Comparison of ENCODE assay signal across 8 cellular contexts in genomic region chr19:1354496-1355257, GRCh38. TPM values are rescaled to one million over a fixed set of nuclear protein-coding genes. Genes with fewer than 3 reads are reported as not detected.
A peak's percentile ranks its signal among the peaks of the same experiment; 100 is the strongest.
DNase-seq lines count a peak whose midpoint lies in the region; ATAC-seq and TF ChIP-seq lines count a peak whose summit lies in the region.

No MANE protein-coding gene starts in this region.

- H4K91ac ChIP-seq in IMR-90 (ENCODE audit: insufficient read depth, low read depth, low read length) = peak overlapping the region; percentile 57

- H2BK15ac ChIP-seq in IMR-90 (ENCODE audit: low read depth, low read length) = no peak overlapping the region

- peak overlapping the region; percentile 81; the same call in 1 of the 2 replicates for H3K56ac ChIP-seq in IMR-90 (ENCODE audit: extremely low read depth, insufficient read depth, low read length)

- peak overlapping the region; percentile 1; the same call in 1 of the 2 replicates for H3K18ac ChIP-seq in IMR-90 (ENCODE audit: low read depth, low read length)

- H3K4ac ChIP-seq in IMR-90 (ENCODE audit: low read depth, low read length) = peak overlapping the region; percentile 86

- POLR2A ChIA-PET in IMR-90 (lab: Charles Lee; ENCODE audit: unreplicated experiment) = no interaction called here

- H3K14ac ChIP-seq in IMR-90 (replicated peaks; ENCODE audit: low read depth, low read length) = peak overlapping the region; percentile 92

- CTCF ChIA-PET in IMR-90 (lab: Yijun Ruan, JAX) = no interaction called here

- 0% methylated on average over 35 of the region's 101 CpGs; no CpG with 5 or more reads in 1 of the 2 experiments for WGBS in IMR-90 (ENCODE audit: extremely low coverage in 2 of 2, insufficient read length in 1 of 2), 2 experiments

- H3K9me1 ChIP-seq in IMR-90 (ENCODE audit: insufficient read depth, low read length) = peaks cover 4% of the 10 kb centered on the region

- H3K4me3 ChIP-seq in IMR-90 (ENCODE audit: insufficient read depth, low read depth, low read length) (peak overlapping the region; percentile 80), muscle layer of duodenum (ENCODE audit: low read depth in 1 of 2, low read length in 2 of 2) (peak overlapping the region; percentile 66 to 88)

- TF ChIP-seq CTCF in IMR-90 (conservative IDR thresholded peaks at IDR 0.05; ENCODE audit: low read depth, low read length) = no peak

- peak overlapping the region; percentile 31 for H4K5ac ChIP-seq in IMR-90 (ENCODE audit: low read depth, low read length)

- ATAC-seq in GM21526 (IDR thresholded peaks at IDR 0.05; ENCODE audit: low FRiP score, unreplicated experiment) (peak; percentile 61), IMR-90 (ENCODE audit: low read depth) (peak; percentile 99), esophagus mucosa (peak; percentile 99)

- H3K4me3 Mint-ChIP-seq in activated T-cell treated with anti-CD3 and anti-CD28 coated beads, Interleukin-2, amount 50 U/mL, for 24 hours = peak overlapping the region; percentile 89

- H2BK20ac ChIP-seq in IMR-90 (ENCODE audit: low read depth, low read length) = no peak overlapping the region

- intact Hi-C loops in IMR-90 (cut with micrococcal nuclease) = no loop called here

- peak overlapping the region; percentile 75; the same call in 1 of the 2 replicates for H2AK5ac ChIP-seq in IMR-90 (ENCODE audit: low read depth, low read length)

- H2BK120ac ChIP-seq in IMR-90 (ENCODE audit: low read depth, low read length) = peak overlapping the region; percentile 37; the same call in 1 of the 2 replicates

- no TSS peak for BruUV-seq in IMR-90 (replicated peaks; lab: Mats Ljungman, UMichigan)

- H3K27ac ChIP-seq in IMR-90 (ENCODE audit: insufficient read depth, low read length) (peak overlapping the region; percentile 81), muscle layer of duodenum (ENCODE audit: low read length) (peak overlapping the region; percentile 84)

- DNase-seq in DMS 273 (lab: John Stamatoyannopoulos, UW; ENCODE audit: unreplicated experiment) (peak; percentile 97), IMR-90 (peak; percentile 80), OCI-M1 (lab: John Stamatoyannopoulos, UW) (peak; percentile 83)
- DNase-seq in activated T-cell treated with anti-CD3 and anti-CD28 coated beads, Interleukin-2, amount 50 U/mL, for 24 hours = peak; percentile 89
- DNase-seq in stimulated activated CD8-positive, alpha-beta memory T cell treated with anti-CD3 and anti-CD28 coated beads, Interleukin-7, amount 100 ng/mL, for 24 hours (ENCODE audit: low read depth) = peak; percentile 62

- peak overlapping the region; percentile 97 for H2AFZ ChIP-seq in IMR-90 (replicated peaks; ENCODE audit: low read length, poor library complexity)

- peak overlapping the region; percentile 51 for H2BK5ac ChIP-seq in IMR-90 (ENCODE audit: low read depth, low read length, poor library complexity, severe bottlenecking)

- dilution Hi-C loops in IMR-90 (cut with HindIII; ENCODE audit: low sequenced_read_pairs, unreplicated experiment) = no loop called here

- H3K36me3 Mint-ChIP-seq in activated T-cell treated with anti-CD3 and anti-CD28 coated beads, Interleukin-2, amount 50 U/mL, for 24 hours (ENCODE audit: low read depth) = peaks cover 43% of the 10 kb centered on the region

- peak overlapping the region; percentile 96 for H3K27ac Mint-ChIP-seq in activated T-cell treated with anti-CD3 and anti-CD28 coated beads, Interleukin-2, amount 50 U/mL, for 24 hours

- peak overlapping the region; percentile 91 for H3K9ac ChIP-seq in IMR-90 (ENCODE audit: low read depth, low read length)

- peak overlapping the region; percentile 99 for H2AK9ac ChIP-seq in IMR-90 (replicated peaks; ENCODE audit: low read depth, low read length, poor library complexity)

- H3K79me1 ChIP-seq in IMR-90 (ENCODE audit: low read depth in 1 of 2, low read length in 2 of 2) = peaks cover 7 to 35% of the 10 kb centered on the region in 2 experiments

- H3K9me3 ChIP-seq in IMR-90 (ENCODE audit: control insufficient read depth, insufficient read depth, low read length) (no peaks in the 10 kb centered on the region), muscle layer of duodenum (ENCODE audit: control insufficient read depth in 1 of 2, low read length in 2 of 2) (no peaks in the 10 kb centered on the region)

- H3K36me3 ChIP-seq in IMR-90 (ENCODE audit: control insufficient read depth, insufficient read depth, low read length) (peaks cover 12% of the 10 kb centered on the region), muscle layer of duodenum (ENCODE audit: control insufficient read depth in 1 of 2, insufficient read depth in 2 of 2, low read length in 2 of 2) (peaks cover 15 to 19% of the 10 kb centered on the region in 2 donors)

- TF ChIP-seq RAD21 in IMR-90 (IDR thresholded peaks at IDR 0.05; ENCODE audit: low read length) = no peak

- H3K4me1 ChIP-seq in IMR-90 (ENCODE audit: control insufficient read depth, insufficient read depth, low read length) (peaks cover 6% of the 10 kb centered on the region), muscle layer of duodenum (ENCODE audit: control insufficient read depth in 1 of 2, insufficient read depth in 2 of 2, low read length in 2 of 2) (peaks cover 7 to 28% of the 10 kb centered on the region in 2 donors)

- peak overlapping the region; percentile 86 for H3K4me2 ChIP-seq in IMR-90 (ENCODE audit: low read depth, low read length)

- H4K8ac ChIP-seq in IMR-90 (ENCODE audit: low read depth in 2 of 2, low read length in 2 of 2) = peak overlapping the region; percentile 60 to 87

- H3K27me3 ChIP-seq in IMR-90 (ENCODE audit: control insufficient read depth, insufficient read depth, low read length) (no peaks in the 10 kb centered on the region), muscle layer of duodenum (ENCODE audit: low read depth, low read length) (no peaks in the 10 kb centered on the region)

- in situ Hi-C loops in IMR-90 (cut with MboI; ENCODE audit: low sequenced_read_pairs) = no loop called here

- no peaks in the 10 kb centered on the region for H3K9me3 Mint-ChIP-seq in activated T-cell treated with anti-CD3 and anti-CD28 coated beads, Interleukin-2, amount 50 U/mL, for 24 hours

- H3K27me3 Mint-ChIP-seq in activated T-cell treated with anti-CD3 and anti-CD28 coated beads, Interleukin-2, amount 50 U/mL, for 24 hours = no peaks in the 10 kb centered on the region

- H4K20me1 ChIP-seq in IMR-90 (ENCODE audit: insufficient read depth, low read length) = peaks cover 4% of the 10 kb centered on the region; the same call in 1 of the 2 replicates

- H3K23ac ChIP-seq in IMR-90 (ENCODE audit: low read depth, low read length) = peak overlapping the region; percentile 86

- TF ChIP-seq POLR2A in IMR-90 (IDR thresholded peaks at IDR 0.05; ENCODE audit: low read depth, low read length) = peak; percentile 54

- H3K4me1 Mint-ChIP-seq in activated T-cell treated with anti-CD3 and anti-CD28 coated beads, Interleukin-2, amount 50 U/mL, for 24 hours (ENCODE audit: low read depth) = peaks cover 17% of the 10 kb centered on the region

TF ChIP-seq in IMR-90, 13 proteins besides CTCF, POLR2A, EP300 and RAD21:
- TF ChIP-seq MXI1 (IDR thresholded peaks at IDR 0.05; ENCODE audit: borderline replicate concordance, low read depth, low read length) (peak; percentile 77; the same call in 1 of the 2 replicates), MAZ (IDR thresholded peaks at IDR 0.05; ENCODE audit: borderline replicate concordance, low read depth, low read length) (peak; percentile 40; the same call in 1 of the 2 replicates), CEBPB (IDR thresholded peaks at IDR 0.05; ENCODE audit: low read depth, low read length) (no peak), FOS (IDR thresholded peaks at IDR 0.05; ENCODE audit: low read depth, low read length) (no peak)

RNA-seq across cellular contexts. Expression of gene NDUFS7, which starts 29.0 kb away (rescaled TPM):
- total RNA-seq in IMR-90 (2012; rRNA removed) (60.8 and 64.7 TPM in 2 replicates), esophagus mucosa (120 TPM)
- polyA plus RNA-seq in IMR-90 (2012; rRNA removed) = 136 and 167 TPM in 2 replicates
- 283 and 387 TPM in 2 replicates for polyA plus RNA-seq in IMR-90 (2012; cell fraction: cytosol; rRNA removed)
- 76.0 and 256 TPM in 2 replicates for polyA plus RNA-seq in IMR-90 (2012; cell fraction: nucleus; rRNA removed; ENCODE audit: low replicate concordance)

RNA-seq across cellular contexts. Expression of gene GAMT, which starts 46.7 kb away (rescaled TPM):
- total RNA-seq in IMR-90 (2012; rRNA removed) (22.8 and 23.9 TPM in 2 replicates), esophagus mucosa (19.2 TPM)
- polyA plus RNA-seq in IMR-90 (2012; rRNA removed) = 51.8 and 63.6 TPM in 2 replicates
- polyA plus RNA-seq in IMR-90 (2012; cell fraction: cytosol; rRNA removed) = 37.4 and 106 TPM in 2 replicates
- polyA plus RNA-seq in IMR-90 (2012; cell fraction: nucleus; rRNA removed; ENCODE audit: low replicate concordance) = 22.7 and 61.5 TPM in 2 replicates

RNA-seq across cellular contexts. Expression of gene DAZAP1, which starts 52.7 kb away (rescaled TPM):
- total RNA-seq in IMR-90 (2012; rRNA removed) = 22.0 and 35.3 TPM in 2 replicates
- 62.8 and 63.6 TPM in 2 replicates for polyA plus RNA-seq in IMR-90 (2012; rRNA removed)
- polyA plus RNA-seq in IMR-90 (2012; cell fraction: cytosol; rRNA removed) = 32.2 and 39.6 TPM in 2 replicates
- 127 and 151 TPM in 2 replicates for polyA plus RNA-seq in IMR-90 (2012; cell fraction: nucleus; rRNA removed; ENCODE audit: low replicate concordance)
- 91.6 TPM for total RNA-seq in esophagus mucosa

Comparison
In these comparisons a context has a peak if more than half of its experiments do, and no peak if none do; other contexts are left out.
1. Peak in every context shown above with its lines: DNase-seq, ATAC-seq, H3K4me3 ChIP-seq and H3K27ac ChIP-seq.